Comparison of ENCODE assay signal across 27 cellular contexts in genomic region chr7:95611224-95611623, GRCh38. TPM values are rescaled to one million over a fixed set of nuclear protein-coding genes. Genes with fewer than 3 reads are reported as not detected.
"Had no signal": no experiment of that assay in that cellular context is flagged by ENCODE, and none has a peak within 500 bp of the region (broad histone marks: within the 10 kb centered on the region; RNA-seq: fewer than 3 reads in every experiment).

No MANE protein-coding gene starts in this region.

- H3K4me3 ChIP-seq: coronary artery, esophagus muscularis mucosa, gastroesophageal sphincter, sigmoid colon, vagina had no signal

- H3K36me3 Mint-ChIP-seq: WTC11 had no signal

- H3K27me3 ChIP-seq: esophagus muscularis mucosa, gastroesophageal sphincter, sigmoid colon, vagina had no signal

- H3K36me3 ChIP-seq: esophagus muscularis mucosa, gastroesophageal sphincter, sigmoid colon, vagina had no signal

- H3K9me3 ChIP-seq: gastroesophageal sphincter, vagina had no signal

- DNase-seq: activated CD4-positive, alpha-beta T cell treated with anti-CD3 and anti-CD28 coated beads for 36 hours; activated CD4-positive, alpha-beta T cell treated with anti-CD3 and anti-CD28 coated beads, Interleukin-2, amount 50 U/mL, for 4 hours; activated CD8-positive, alpha-beta memory T cell treated with anti-CD3 and anti-CD28 coated beads, Interleukin-2, amount 50 U/mL, for 48 hours; activated naive CD4-positive, alpha-beta T cell; activated T-cell treated with anti-CD3 and anti-CD28 coated beads, Interleukin-2, amount 50 U/mL, for 4 hours; amygdala; cerebellar nuclear complex; head of caudate nucleus; hypothalamus; midbrain; occipital lobe; posterior cingulate gyrus; retina; sigmoid colon; stimulated activated CD4-positive, alpha-beta T cell treated with anti-CD3 and anti-CD28 coated beads, Interleukin-4, amount 100 ng/mL, for 24 hours; stimulated activated naive CD8-positive, alpha-beta T cell treated with anti-CD3 and anti-CD28 coated beads, Interleukin-15, Interleukin-2, amounts not matched to agents 100 U/mL and 50 U/mL, for 24 hours; T1000 had no signal

- H3K27ac Mint-ChIP-seq: activated CD4-positive, alpha-beta T cell treated with anti-CD3 and anti-CD28 coated beads for 36 hours; activated naive CD8-positive, alpha-beta T cell; activated T-helper 2 cell treated with anti-CD3 and anti-CD28 coated beads, Interferon-gamma antibody, Interleukin-2, Interleukin-4, amounts not matched to agents 10 μg/mL and 5 μg/mL and 100 μg/mL, durations not matched to agents 14 hours and 24 hours and 36 hours; T-helper 1 cell treated with Interleukin-12 subunit alpha and Interleukin-12 subunit beta and Interleukin-4 antibody, amounts not matched to agents 30 μg/mL and 1 μg/mL, for 36 hours; WTC11 had no signal

- ATAC-seq: activated CD4-positive, alpha-beta T cell treated with anti-CD3 and anti-CD28 coated beads for 36 hours; activated T-cell treated with anti-CD3 and anti-CD28 coated beads, Interleukin-2, amount 50 U/mL, for 4 hours; gastroesophageal sphincter; stimulated activated naive CD8-positive, alpha-beta T cell treated with anti-CD3 and anti-CD28 coated beads, Interleukin-15, Interleukin-2, amounts not matched to agents 100 U/mL and 50 U/mL, for 24 hours; WTC11 had no signal

- H3K4me3 Mint-ChIP-seq: activated CD4-positive, alpha-beta T cell treated with anti-CD3 and anti-CD28 coated beads for 36 hours; activated naive CD8-positive, alpha-beta T cell; activated T-cell treated with anti-CD3 and anti-CD28 coated beads, Interleukin-2, amount 50 U/mL, for 4 hours; T-helper 1 cell treated with Interleukin-12 subunit alpha and Interleukin-12 subunit beta and Interleukin-4 antibody, amounts not matched to agents 30 μg/mL and 1 μg/mL, for 36 hours; WTC11 had no signal

- H3K9me3 Mint-ChIP-seq: activated T-helper 2 cell treated with anti-CD3 and anti-CD28 coated beads, Interferon-gamma antibody, Interleukin-2, Interleukin-4, amounts not matched to agents 10 μg/mL and 5 μg/mL and 100 μg/mL, durations not matched to agents 14 hours and 24 hours and 36 hours; T-helper 1 cell treated with Interleukin-12 subunit alpha and Interleukin-12 subunit beta and Interleukin-4 antibody, amounts not matched to agents 30 μg/mL and 1 μg/mL, for 36 hours had no signal

RNA-seq across cellular contexts. Expression of gene PDK4, which starts 14.9 kb away (rescaled TPM):
- total RNA-seq: activated CD4-positive, alpha-beta T cell treated with anti-CD3 and anti-CD28 coated beads for 36 hours; activated CD8-positive, alpha-beta memory T cell treated with anti-CD3 and anti-CD28 coated beads for 36 hours; activated T-helper 2 cell treated with anti-CD3 and anti-CD28 coated beads, Interferon-gamma antibody, Interleukin-2, Interleukin-4, amounts not matched to agents 10 μg/mL and 5 μg/mL and 100 μg/mL, durations not matched to agents 14 hours and 24 hours and 36 hours had no signal
- polyA plus RNA-seq: neural cell had no signal
